Comparison of ENCODE assay signal across 12 cellular contexts in genomic region chr6:52904562-52905279, GRCh38. TPM values are rescaled to one million over a fixed set of nuclear protein-coding genes. Genes with fewer than 3 reads are reported as not detected.
DNase-seq lines count a peak whose midpoint lies in the region; ATAC-seq, FAIRE-seq and TF ChIP-seq lines count a peak whose summit lies in the region.
"Had no signal": no experiment of that assay in that cellular context is flagged by ENCODE, and none has a peak within 500 bp of the region (broad histone marks: within the 10 kb centered on the region; RNA-seq: fewer than 3 reads in every experiment).

No MANE protein-coding gene starts in this region.

- no peak for FAIRE-seq in D721Med (lab: Jason Lieb, UNC)

- peak; percentile 49 for ATAC-seq in HG02759 (IDR thresholded peaks at IDR 0.05; ENCODE audit: unreplicated experiment)
- peak; percentile 61 for ATAC-seq in left lobe of liver
- ATAC-seq in HG03521 (IDR thresholded peaks at IDR 0.05; ENCODE audit: unreplicated experiment) = no peak
- ATAC-seq in GM21717 (IDR thresholded peaks at IDR 0.05; ENCODE audit: unreplicated experiment) = no peak

- TF ChIP-seq CTCF in D721Med (IDR thresholded peaks at IDR 0.05; ENCODE audit: insufficient read depth, missing control alignments) = peak; percentile 27

- no peak for DNase-seq in D721Med (ENCODE audit: insufficient read length, low spot score)
- peak; percentile 15 for DNase-seq in amniotic epithelial cell (ENCODE audit: low read depth)
- no peak for DNase-seq in left lobe of liver (ENCODE audit: low spot score)
- no peak for DNase-seq in C1 segment of cervical spinal cord (lab: John Stamatoyannopoulos, UW)
- no peak for DNase-seq in middle frontal gyrus (ENCODE audit: extremely low spot score, low spot score)
- DNase-seq: effector CD4-positive, alpha-beta T cell; NCI-H1092 treated with DMSO at 0.1 percent for 48 hours had no signal

RNA-seq across cellular contexts. Expression of gene GSTA3, which starts 4.8 kb away (rescaled TPM):
- total RNA-seq in left lobe of liver = not detected
- total RNA-seq: mesothelial cell of epicardium, temporal lobe had no signal

Comparison
In these comparisons a context has a peak if more than half of its experiments do, and no peak if none do; other contexts are left out.
1. ATAC-seq: peak in HG02759 (single experiment) and left lobe of liver (single experiment); none in HG03521 (single experiment) and GM21717 (single experiment).